In the genomic region with DNA sequence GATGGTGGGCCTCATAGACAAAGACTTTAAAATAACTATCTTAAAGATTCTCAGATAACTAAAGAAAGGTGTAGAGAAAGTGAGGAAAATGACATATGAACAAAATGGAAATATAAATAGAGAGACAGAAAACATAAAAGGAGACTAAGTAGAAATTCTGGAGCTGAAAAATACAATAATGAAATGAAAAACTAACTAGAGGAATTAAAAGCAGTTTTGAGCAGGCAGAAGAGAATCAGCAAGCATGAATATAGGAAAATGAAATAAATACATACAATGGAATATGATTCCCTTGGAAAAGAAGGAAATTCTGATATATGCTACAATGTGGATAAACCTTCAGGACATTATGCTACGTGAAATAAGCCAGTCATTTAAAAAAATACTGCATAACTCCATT, we compare ENCODE assay signal across 1 cellular context.
TF ChIP-seq lines count a peak whose summit lies in the region.

No MANE protein-coding gene starts in this region.

TF ChIP-seq in K562, 482 proteins besides CTCF, POLR2A, EP300 and RAD21:
- TF ChIP-seq TRIM28 (IDR thresholded peaks at IDR 0.05) (peak; percentile 87), CBX3 (IDR thresholded peaks at IDR 0.05; ENCODE audit: borderline replicate concordance in 1 of 2, low read length in 2 of 2) (peak in 1 of 2 experiments; percentile 75; a peak in 2 of 3 replicates), ZEB2 (IDR thresholded peaks at IDR 0.05) (0 out of 2 replicates have a peak, but pooled peaks have one; percentile 19), ZNF121 (CRISPR knock-in tag; conservative IDR thresholded peaks at IDR 0.05) (no peak), TRIM24 (IDR thresholded peaks at IDR 0.05) (peak; percentile 30 to 61; a peak in 2 of 4 replicates)
- TF ChIP-seq, protein P1, sequence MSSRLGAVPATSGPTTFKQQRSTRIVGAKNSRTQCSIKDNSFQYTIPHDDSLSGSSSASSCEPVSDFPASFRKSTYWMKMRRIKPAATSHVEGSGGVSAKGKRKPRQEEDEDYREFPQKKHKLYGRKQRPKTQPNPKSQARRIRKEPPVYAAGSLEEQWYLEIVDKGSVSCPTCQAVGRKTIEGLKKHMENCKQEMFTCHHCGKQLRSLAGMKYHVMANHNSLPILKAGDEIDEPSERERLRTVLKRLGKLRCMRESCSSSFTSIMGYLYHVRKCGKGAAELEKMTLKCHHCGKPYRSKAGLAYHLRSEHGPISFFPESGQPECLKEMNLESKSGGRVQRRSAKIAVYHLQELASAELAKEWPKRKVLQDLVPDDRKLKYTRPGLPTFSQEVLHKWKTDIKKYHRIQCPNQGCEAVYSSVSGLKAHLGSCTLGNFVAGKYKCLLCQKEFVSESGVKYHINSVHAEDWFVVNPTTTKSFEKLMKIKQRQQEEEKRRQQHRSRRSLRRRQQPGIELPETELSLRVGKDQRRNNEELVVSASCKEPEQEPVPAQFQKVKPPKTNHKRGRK (tag; IDR thresholded peaks at IDR 0.05), result no peak
- TF ChIP-seq, protein P2, sequence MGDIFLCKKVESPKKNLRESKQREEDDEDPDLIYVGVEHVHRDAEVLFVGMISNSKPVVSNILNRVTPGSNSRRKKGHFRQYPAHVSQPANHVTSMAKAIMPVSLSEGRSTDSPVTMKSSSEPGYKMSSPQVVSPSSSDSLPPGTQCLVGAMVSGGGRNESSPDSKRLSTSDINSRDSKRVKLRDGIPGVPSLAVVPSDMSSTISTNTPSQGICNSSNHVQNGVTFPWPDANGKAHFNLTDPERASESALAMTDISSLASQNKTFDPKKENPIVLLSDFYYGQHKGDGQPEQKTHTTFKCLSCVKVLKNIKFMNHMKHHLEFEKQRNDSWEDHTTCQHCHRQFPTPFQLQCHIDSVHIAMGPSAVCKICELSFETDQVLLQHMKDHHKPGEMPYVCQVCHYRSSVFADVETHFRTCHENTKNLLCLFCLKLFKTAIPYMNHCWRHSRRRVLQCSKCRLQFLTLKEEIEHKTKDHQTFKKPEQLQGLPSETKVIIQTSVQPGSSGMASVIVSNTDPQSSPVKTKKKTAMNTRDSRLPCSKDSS (IDR thresholded peaks at IDR 0.05; ENCODE audit: low read depth, partially characterized antibody), result peak; percentile 87
